In genomic region chr6:159077123-159077522, GRCh38 we compare ENCODE assay signal across 10 cellular contexts. TPM values are rescaled to one million over a fixed set of nuclear protein-coding genes. Genes with fewer than 3 reads are reported as not detected.
DNase-seq lines count a peak whose midpoint lies in the region; ATAC-seq lines count a peak whose summit lies in the region.
"Had no signal": no experiment of that assay in that cellular context is flagged by ENCODE, and none has a peak within 500 bp of the region (broad histone marks: within the 10 kb centered on the region; RNA-seq: fewer than 3 reads in every experiment).

No MANE protein-coding gene starts in this region.

- no peak overlapping the region for H3K4me3 Mint-ChIP-seq in activated naive CD4-positive, alpha-beta T cell treated with anti-CD3 and anti-CD28 coated beads for 36 hours
- H3K4me3 Mint-ChIP-seq in activated T-cell treated with anti-CD3 and anti-CD28 coated beads, Interleukin-2, amount 50 U/mL, for 24 hours: peak overlapping the region; percentile 54
- peak overlapping the region in 4 of 10 donors; percentile 19 to 45 (median 32) for H3K4me3 Mint-ChIP-seq in naive thymus-derived CD4-positive, alpha-beta T cell
- H3K4me3 Mint-ChIP-seq in stimulated activated memory B cell treated with anti-CD40 and anti-IgM and Interleukin-4, amounts not matched to agents 10 μg/mL and 1 μg/mL and 100 μg/mL, for 72 hours: peak overlapping the region; percentile 31

- peaks cover 8 to 22% of the 10 kb centered on the region in 2 donors for H3K4me1 ChIP-seq in naive thymus-derived CD4-positive, alpha-beta T cell (ENCODE audit: control insufficient read depth in 2 of 2, insufficient read depth in 2 of 2, low read length in 2 of 2)

- H3K4me1 Mint-ChIP-seq in activated naive CD4-positive, alpha-beta T cell treated with anti-CD3 and anti-CD28 coated beads for 36 hours (ENCODE audit: low read depth): peaks cover 50% of the 10 kb centered on the region
- peaks cover 83% of the 10 kb centered on the region for H3K4me1 Mint-ChIP-seq in activated T-cell treated with anti-CD3 and anti-CD28 coated beads, Interleukin-2, amount 50 U/mL, for 24 hours (ENCODE audit: low read depth)
- peaks cover 20 to 46% (median 30%) of the 10 kb centered on the region in 7 donors for H3K4me1 Mint-ChIP-seq in naive thymus-derived CD4-positive, alpha-beta T cell
- H3K4me1 Mint-ChIP-seq in stimulated activated memory B cell treated with anti-CD40 and anti-IgM and Interleukin-4, amounts not matched to agents 10 μg/mL and 1 μg/mL and 100 μg/mL, for 72 hours: peaks cover 66% of the 10 kb centered on the region

- no peaks in the 10 kb centered on the region for H3K36me3 ChIP-seq in naive thymus-derived CD4-positive, alpha-beta T cell (ENCODE audit: control insufficient read depth in 2 of 3, insufficient read depth in 3 of 3, low read length in 3 of 3)

- no peaks in the 10 kb centered on the region for H3K27me3 ChIP-seq in naive thymus-derived CD4-positive, alpha-beta T cell (ENCODE audit: control insufficient read depth in 2 of 2, insufficient read depth in 2 of 2, low read length in 2 of 2)

- DNase-seq in activated naive CD4-positive, alpha-beta T cell treated with anti-CD3 and anti-CD28 coated beads for 36 hours: peak; percentile 37
- no peak for DNase-seq in activated naive CD4-positive, alpha-beta T cell treated with anti-CD3 and anti-CD28 coated beads, Interleukin-2, amount 50 U/mL, for 16 hours
- peak; percentile 73 for DNase-seq in activated T-cell treated with anti-CD3 and anti-CD28 coated beads, Interleukin-2, amount 50 U/mL, for 24 hours
- no peak for DNase-seq in naive thymus-derived CD4-positive, alpha-beta T cell
- DNase-seq in mucosa of gallbladder (ENCODE audit: low spot score): no peak
- no peak for DNase-seq in dermis blood vessel endothelial cell
- DNase-seq: NCI-H226, T-helper 1 cell had no signal

- peak overlapping the region; percentile 7 for H3K4me3 ChIP-seq in naive thymus-derived CD4-positive, alpha-beta T cell (ENCODE audit: low read length)

- ATAC-seq in naive thymus-derived CD4-positive, alpha-beta T cell: no peak
- ATAC-seq in stimulated activated memory B cell treated with anti-CD40 and anti-IgM and Interleukin-4, amounts not matched to agents 10 μg/mL and 1 μg/mL and 100 μg/mL, for 72 hours: peak; percentile 67
- no peak for ATAC-seq in GM21619 (IDR thresholded peaks at IDR 0.05; ENCODE audit: unreplicated experiment)

- no peaks in the 10 kb centered on the region for H3K36me3 Mint-ChIP-seq in activated naive CD4-positive, alpha-beta T cell treated with anti-CD3 and anti-CD28 coated beads for 36 hours (ENCODE audit: low read depth)
- H3K36me3 Mint-ChIP-seq in activated T-cell treated with anti-CD3 and anti-CD28 coated beads, Interleukin-2, amount 50 U/mL, for 24 hours (ENCODE audit: low read depth): no peaks in the 10 kb centered on the region
- H3K36me3 Mint-ChIP-seq in naive thymus-derived CD4-positive, alpha-beta T cell: peaks cover 0 to 12% (median 0%) of the 10 kb centered on the region in 5 donors
- H3K36me3 Mint-ChIP-seq in stimulated activated memory B cell treated with anti-CD40 and anti-IgM and Interleukin-4, amounts not matched to agents 10 μg/mL and 1 μg/mL and 100 μg/mL, for 72 hours: no peaks in the 10 kb centered on the region

- H3K27me3 Mint-ChIP-seq in activated naive CD4-positive, alpha-beta T cell treated with anti-CD3 and anti-CD28 coated beads for 36 hours (ENCODE audit: low read depth): no peaks in the 10 kb centered on the region
- no peaks in the 10 kb centered on the region for H3K27me3 Mint-ChIP-seq in activated T-cell treated with anti-CD3 and anti-CD28 coated beads, Interleukin-2, amount 50 U/mL, for 24 hours
- peaks cover 0 to 12% (median 0%) of the 10 kb centered on the region in 5 donors for H3K27me3 Mint-ChIP-seq in naive thymus-derived CD4-positive, alpha-beta T cell
- H3K27me3 Mint-ChIP-seq in stimulated activated memory B cell treated with anti-CD40 and anti-IgM and Interleukin-4, amounts not matched to agents 10 μg/mL and 1 μg/mL and 100 μg/mL, for 72 hours: no peaks in the 10 kb centered on the region

- H3K9me3 Mint-ChIP-seq in activated naive CD4-positive, alpha-beta T cell treated with anti-CD3 and anti-CD28 coated beads for 36 hours: no peaks in the 10 kb centered on the region
- H3K9me3 Mint-ChIP-seq in activated T-cell treated with anti-CD3 and anti-CD28 coated beads, Interleukin-2, amount 50 U/mL, for 24 hours: no peaks in the 10 kb centered on the region
- peaks cover 0 to 8% (median 0%) of the 10 kb centered on the region in 11 donors for H3K9me3 Mint-ChIP-seq in naive thymus-derived CD4-positive, alpha-beta T cell
- peaks cover 5% of the 10 kb centered on the region for H3K9me3 Mint-ChIP-seq in stimulated activated memory B cell treated with anti-CD40 and anti-IgM and Interleukin-4, amounts not matched to agents 10 μg/mL and 1 μg/mL and 100 μg/mL, for 72 hours

- intact Hi-C loops in activated naive CD4-positive, alpha-beta T cell treated with anti-CD3 and anti-CD28 coated beads for 36 hours (cut with micrococcal nuclease): no loop called here
- intact Hi-C loops in naive thymus-derived CD4-positive, alpha-beta T cell (cut with micrococcal nuclease): no loop called here

- peak overlapping the region; percentile 56 for H3K27ac Mint-ChIP-seq in activated naive CD4-positive, alpha-beta T cell treated with anti-CD3 and anti-CD28 coated beads for 36 hours
- H3K27ac Mint-ChIP-seq in activated T-cell treated with anti-CD3 and anti-CD28 coated beads, Interleukin-2, amount 50 U/mL, for 24 hours: peak overlapping the region; percentile 91
- peak overlapping the region in 2 of 9 donors; percentile 34 to 45 for H3K27ac Mint-ChIP-seq in naive thymus-derived CD4-positive, alpha-beta T cell
- peak overlapping the region; percentile 37 for H3K27ac Mint-ChIP-seq in stimulated activated memory B cell treated with anti-CD40 and anti-IgM and Interleukin-4, amounts not matched to agents 10 μg/mL and 1 μg/mL and 100 μg/mL, for 72 hours

- POLR2A ChIA-PET in naive thymus-derived CD4-positive, alpha-beta T cell (lab: Charles Lee): interaction anchor here (0.9 to 7.1 kb wide), 4 partner anchors 9 to 17 kb away, joined by 3 to 44 read pairs (median 12); no protein-coding TSS in a partner anchor

- CTCF ChIA-PET in activated naive CD4-positive, alpha-beta T cell treated with anti-CD3 and anti-CD28 coated beads for 36 hours (lab: Charles Lee): interaction anchor here (0.8 to 0.9 kb wide), 2 partner anchors 27 to 32 kb away, joined by 4 to 5 read pairs; partner anchors contain the start of gene TAGAP
- CTCF ChIA-PET in naive thymus-derived CD4-positive, alpha-beta T cell (lab: Charles Lee): interaction anchor here (1.2 to 1.5 kb wide), 2 partner anchors 12 to 27 kb away, joined by 3 to 5 read pairs; no protein-coding TSS in a partner anchor

- H3K9me3 ChIP-seq in naive thymus-derived CD4-positive, alpha-beta T cell (ENCODE audit: control insufficient read depth in 2 of 3, low read length in 3 of 3): no peaks in the 10 kb centered on the region

- no peak overlapping the region for H3K27ac ChIP-seq in naive thymus-derived CD4-positive, alpha-beta T cell (ENCODE audit: low read depth, low read length)

RNA-seq across cellular contexts. Expression of gene TAGAP, which starts 32.3 kb away (rescaled TPM):
- 10 to 100 TPM; 79.6 to 82.6 TPM for total RNA-seq in activated naive CD4-positive, alpha-beta T cell treated with anti-CD3 and anti-CD28 coated beads for 36 hours
- 100 to 1,000 TPM in 2 of 5 experiments, 10 to 100 TPM in 3; 53.5 to 222 (median 84.0) TPM for total RNA-seq in naive thymus-derived CD4-positive, alpha-beta T cell
- polyA plus RNA-seq in naive thymus-derived CD4-positive, alpha-beta T cell: 100 to 1,000 TPM; 151 to 210 TPM
- total RNA-seq in mucosa of gallbladder (8.1 TPM), dermis blood vessel endothelial cell (not detected in 2 replicates)

Comparison
In these comparisons a context has a peak if more than half of its experiments do, and no peak if none do; other contexts are left out.
1. DNase-seq: peak in activated naive CD4-positive, alpha-beta T cell treated with anti-CD3 and anti-CD28 coated beads for 36 hours (single experiment) and activated T-cell treated with anti-CD3 and anti-CD28 coated beads, Interleukin-2, amount 50 U/mL, for 24 hours (single experiment); none in activated naive CD4-positive, alpha-beta T cell treated with anti-CD3 and anti-CD28 coated beads, Interleukin-2, amount 50 U/mL, for 16 hours (single experiment), naive thymus-derived CD4-positive, alpha-beta T cell (0 of 9), mucosa of gallbladder (single experiment) and dermis blood vessel endothelial cell (single experiment).